Comparison of ENCODE assay signal across 1 cellular context in genomic region chr20:62808211-62808865, GRCh38.
TF ChIP-seq lines count a peak whose summit lies in the region.

No MANE protein-coding gene starts in this region.

TF ChIP-seq in HepG2, 621 proteins besides CTCF, POLR2A, EP300 and RAD21 (continues in another document):
- no peak for TF ChIP-seq GTF3A (CRISPR knock-in tag; conservative IDR thresholded peaks at IDR 0.05)
- TF ChIP-seq ZNF124 (CRISPR knock-in tag; IDR thresholded peaks at IDR 0.05): peak; percentile 42; the same call in 1 of the 2 replicates
- 0 out of 2 replicates have a peak, but pooled peaks have one; percentile 13 for TF ChIP-seq SPEN (CRISPR knock-in tag; IDR thresholded peaks at IDR 0.05; ENCODE audit: low read depth)
- 0 out of 2 replicates have a peak, but pooled peaks have one; percentile 85 for TF ChIP-seq SP140L (CRISPR knock-in tag; IDR thresholded peaks at IDR 0.05; ENCODE audit: borderline replicate concordance)
- TF ChIP-seq ZNF224 (CRISPR knock-in tag; IDR thresholded peaks at IDR 0.05): 0 out of 2 replicates have a peak, but pooled peaks have one; percentile 34
- peak; percentile 35; the same call in 1 of the 2 replicates for TF ChIP-seq GATAD2A (CRISPR knock-in tag; IDR thresholded peaks at IDR 0.05)
- peak; percentile 17 for TF ChIP-seq HNRNPLL (IDR thresholded peaks at IDR 0.05; ENCODE audit: low read depth, low read length, poor library complexity, severe bottlenecking)
- TF ChIP-seq ETV6 (CRISPR knock-in tag; conservative IDR thresholded peaks at IDR 0.05): peak; percentile 27; the same call in 1 of the 2 replicates
- peak; percentile 60; the same call in 1 of the 2 replicates for TF ChIP-seq ZBED4 (CRISPR knock-in tag; IDR thresholded peaks at IDR 0.05; ENCODE audit: borderline replicate concordance)
- TF ChIP-seq MIER3 (CRISPR knock-in tag; IDR thresholded peaks at IDR 0.05; ENCODE audit: borderline replicate concordance): 0 out of 2 replicates have a peak, but pooled peaks have one; percentile 34
- peak; percentile 92 for TF ChIP-seq ZBTB7B (CRISPR knock-in tag; IDR thresholded peaks at IDR 0.05)
- 0 out of 2 replicates have a peak, but pooled peaks have one; percentile 49 for TF ChIP-seq ZBTB4 (CRISPR knock-in tag; IDR thresholded peaks at IDR 0.05; ENCODE audit: borderline replicate concordance)
- TF ChIP-seq NRL (CRISPR knock-in tag; IDR thresholded peaks at IDR 0.05; ENCODE audit: borderline replicate concordance): peak; percentile 64; the same call in 1 of the 2 replicates
- TF ChIP-seq ZNF503 (CRISPR knock-in tag; IDR thresholded peaks at IDR 0.05): 0 out of 2 replicates have a peak, but pooled peaks have one; percentile 39
- no peak for TF ChIP-seq SMARCE1 (IDR thresholded peaks at IDR 0.05; ENCODE audit: borderline replicate concordance)
- no peak for TF ChIP-seq ZNF577 (CRISPR knock-in tag; IDR thresholded peaks at IDR 0.05; ENCODE audit: borderline replicate concordance, low read depth)
- no peak for TF ChIP-seq PHF8 (CRISPR knock-in tag; IDR thresholded peaks at IDR 0.05)
- TF ChIP-seq ZFX (CRISPR knock-in tag; IDR thresholded peaks at IDR 0.05; ENCODE audit: low read depth): peak; percentile 29; the same call in 1 of the 2 replicates
- peak; percentile 21; the same call in 1 of the 2 replicates for TF ChIP-seq HNF1B (CRISPR knock-in tag; IDR thresholded peaks at IDR 0.05)
- TF ChIP-seq NR2F1 (CRISPR knock-in tag; IDR thresholded peaks at IDR 0.05): peak in 1 of 2 experiments; percentile 18; a peak in 1 of 4 replicates
- TF ChIP-seq ZHX1 (CRISPR knock-in tag; IDR thresholded peaks at IDR 0.05; ENCODE audit: low read depth): no peak
- peak; percentile 30; the same call in 1 of the 2 replicates for TF ChIP-seq KDM5B (CRISPR knock-in tag; IDR thresholded peaks at IDR 0.05; ENCODE audit: borderline replicate concordance)
- TF ChIP-seq SALL1 (CRISPR knock-in tag; IDR thresholded peaks at IDR 0.05): peak; percentile 49
- 0 out of 2 replicates have a peak, but pooled peaks have one; percentile 4 for TF ChIP-seq EED (CRISPR knock-in tag; IDR thresholded peaks at IDR 0.05)
- TF ChIP-seq ZNF33B (CRISPR knock-in tag; IDR thresholded peaks at IDR 0.05): no peak
- no peak for TF ChIP-seq JDP2 (CRISPR knock-in tag; IDR thresholded peaks at IDR 0.05; ENCODE audit: borderline replicate concordance)
- 0 out of 2 replicates have a peak, but pooled peaks have one; percentile 21 for TF ChIP-seq TFE3 (CRISPR knock-in tag; IDR thresholded peaks at IDR 0.05)
- no peak for TF ChIP-seq GABPA (IDR thresholded peaks at IDR 0.05; ENCODE audit: low read depth, low read length)
- TF ChIP-seq GABPA (CRISPR knock-in tag; IDR thresholded peaks at IDR 0.05; ENCODE audit: low read depth): 0 out of 2 replicates have a peak, but pooled peaks have one; percentile 13
- peak; percentile 86 for TF ChIP-seq HNRNPL (IDR thresholded peaks at IDR 0.05; ENCODE audit: low read depth, low read length)
- TF ChIP-seq ZNF547 (CRISPR knock-in tag; IDR thresholded peaks at IDR 0.05): peak; percentile 3; the same call in 1 of the 2 replicates
- peak; percentile 10 for TF ChIP-seq TAF15 (IDR thresholded peaks at IDR 0.05; ENCODE audit: low read depth, low read length, poor library complexity, severe bottlenecking)
- TF ChIP-seq MAZ (IDR thresholded peaks at IDR 0.05; ENCODE audit: borderline replicate concordance, low read depth, low read length): no peak
- TF ChIP-seq MAZ (CRISPR knock-in tag; IDR thresholded peaks at IDR 0.05; ENCODE audit: low read depth): 0 out of 2 replicates have a peak, but pooled peaks have one; percentile 1
- 0 out of 2 replicates have a peak, but pooled peaks have one; percentile 58 for TF ChIP-seq DNMT3B (CRISPR knock-in tag; conservative IDR thresholded peaks at IDR 0.05)
- TF ChIP-seq GMEB2 (CRISPR knock-in tag; IDR thresholded peaks at IDR 0.05; ENCODE audit: low read depth): no peak
- 0 out of 2 replicates have a peak, but pooled peaks have one; percentile 23 for TF ChIP-seq ZNF816 (CRISPR knock-in tag; IDR thresholded peaks at IDR 0.05; ENCODE audit: borderline replicate concordance)
- no peak for TF ChIP-seq MYC (CRISPR knock-in tag; IDR thresholded peaks at IDR 0.05; ENCODE audit: borderline replicate concordance)
- peak; percentile 56; the same call in 1 of the 2 replicates for TF ChIP-seq CREB3 (CRISPR knock-in tag; IDR thresholded peaks at IDR 0.05)
- peak; percentile 18; the same call in 1 of the 2 replicates for TF ChIP-seq RBFOX2 (IDR thresholded peaks at IDR 0.05; ENCODE audit: low read depth, low read length)
- 0 out of 3 replicates have a peak, but pooled peaks have one; percentile 41 for TF ChIP-seq MXI1 (IDR thresholded peaks at IDR 0.05; ENCODE audit: borderline replicate concordance, low read depth, low read length)
